In the genomic region with DNA sequence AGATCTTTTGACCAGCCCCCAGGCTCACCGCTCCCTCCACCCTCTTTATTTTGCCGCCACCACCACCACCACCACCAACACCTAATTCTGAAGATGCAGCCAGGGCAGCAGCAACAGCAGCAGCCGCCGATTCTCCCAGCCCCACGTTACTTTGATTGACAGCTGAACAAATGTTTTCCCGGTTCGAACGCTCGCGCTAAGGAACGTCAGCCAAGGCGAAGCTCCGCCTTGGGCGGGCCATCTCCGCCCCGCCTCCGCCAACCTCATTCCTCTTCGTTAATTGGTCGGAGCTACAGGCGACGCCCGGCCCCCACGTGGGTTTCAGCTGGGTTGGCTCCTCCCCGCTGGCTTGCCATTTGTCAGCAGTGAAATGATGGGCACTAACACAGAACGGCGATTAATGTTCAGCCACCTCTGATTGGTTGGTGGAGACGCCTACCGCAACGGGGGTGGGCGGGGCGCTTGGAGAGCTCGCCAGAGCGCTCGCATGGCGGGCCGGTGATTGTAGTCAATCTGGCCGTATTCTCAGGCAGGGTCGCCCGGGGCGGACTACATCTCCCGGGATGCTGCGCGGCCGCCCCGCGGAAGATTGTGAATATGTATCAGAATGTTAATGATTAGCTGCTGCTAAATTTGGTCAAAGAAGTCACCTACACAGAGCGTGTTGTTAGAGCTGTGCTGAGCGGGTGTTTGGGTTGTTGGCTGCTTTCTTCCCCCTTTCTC, we compare ENCODE assay signal across 8 cellular contexts. TPM values are rescaled to one million over a fixed set of nuclear protein-coding genes. Genes with fewer than 3 reads are reported as not detected.
DNase-seq lines count a peak whose midpoint lies in the region; ATAC-seq and TF ChIP-seq lines count a peak whose summit lies in the region.

Gene TLE4 (plus strand): TSS at position 657 of the 723 bp plus-strand sequence. CDS start 826 bp downstream, outside the sequence.

- H3K4me1 Mint-ChIP-seq in WTC11 = peaks cover 23% of the 10 kb centered on the region

- H3K9me3 Mint-ChIP-seq in WTC11 = no peaks in the 10 kb centered on the region

- ATAC-seq in GM18873 (IDR thresholded peaks at IDR 0.05; ENCODE audit: low FRiP score, unreplicated experiment) = peak; percentile 94
- peak; percentile 87 for ATAC-seq in HG03139 (IDR thresholded peaks at IDR 0.05; ENCODE audit: unreplicated experiment)
- peak; percentile 83 for ATAC-seq in WTC11

- H3K9ac ChIP-seq in iPS-20b (ENCODE audit: low read depth, low read length) (peak within 1 kb of the TSS; percentile 96), skeletal muscle tissue (ENCODE audit: low read depth in 1 of 3, low read length in 3 of 3) (peak within 1 kb of the TSS; percentile 84 to 97 (median 94))

- POLR2A ChIA-PET in WTC11 (lab: Charles Lee) = interaction anchor here (0.6 to 2.1 kb wide), 28 partner anchors 10 to 1300 kb away, joined by 3 to 15 read pairs (median 3); partner anchors contain the start of gene PSAT1

- peak; percentile 99 for DNase-seq in ACHN
- DNase-seq in NCI-H2196 treated with DMSO at 0.1 percent for 48 hours (lab: John Stamatoyannopoulos, UW; ENCODE audit: unreplicated experiment) = peak; percentile 100
- peak; percentile 100 for DNase-seq in WTC11 (ENCODE audit: low spot score)
- peak; percentile 100 for DNase-seq in cardiac fibroblast (ENCODE audit: low read depth in 2 of 2)

- in situ Hi-C loops in ACHN (cut with HindIII; ENCODE audit: low pct_ligation_motif_present, low pct_unique_long_range_greater_than_20kb, low sequenced_read_pairs) = no loop called here

- H3K9me3 ChIP-seq in iPS-20b (ENCODE audit: insufficient read depth, low read depth, low read length) (no peaks in the 10 kb centered on the region), skeletal muscle tissue (ENCODE audit: control insufficient read depth in 3 of 3, low read length in 3 of 3) (no peaks in the 10 kb centered on the region)

- H3K4me3 ChIP-seq in cardiac fibroblast (replicated peaks in 1 of 2; ENCODE audit: low read depth in 2 of 2, low read length in 2 of 2) (peak within 1 kb of the TSS; percentile 74 to 75), iPS-20b (ENCODE audit: low read length) (peak within 1 kb of the TSS; percentile 96), skeletal muscle tissue (ENCODE audit: low read length in 3 of 3) (peak within 1 kb of the TSS; percentile 90 to 92 (median 91))

- H3K27me3 ChIP-seq in iPS-20b (ENCODE audit: insufficient read depth, low read length) = peaks cover 5% of the 10 kb centered on the region; the same call in 1 of the 2 replicates
- no peaks in the 10 kb centered on the region for H3K27me3 ChIP-seq in skeletal muscle tissue (ENCODE audit: control insufficient read depth in 3 of 3, insufficient read depth in 3 of 3, low read length in 3 of 3)

- H3K36me3 Mint-ChIP-seq in WTC11 = peaks cover 8% of the 10 kb centered on the region

- H3K4me3 Mint-ChIP-seq in WTC11 = peak within 1 kb of the TSS; percentile 57

- H3K27ac ChIP-seq in iPS-20b (ENCODE audit: low read length) = peak within 1 kb of the TSS; percentile 96
- peak within 1 kb of the TSS; percentile 98 for H3K27ac ChIP-seq in skeletal muscle tissue (ENCODE audit: low read depth, low read length)

- TF ChIP-seq CTCF in WTC11 (IDR thresholded peaks at IDR 0.05) = no peak
- TF ChIP-seq CTCF in cardiac fibroblast (IDR thresholded peaks at IDR 0.05; ENCODE audit: low read depth, low read length) = no peak

- CTCF ChIA-PET in WTC11 (lab: Charles Lee) = interaction anchor here (0.7 to 2.2 kb wide), 7 partner anchors 61 to 975 kb away, joined by 3 to 8 read pairs (median 5); no protein-coding TSS in a partner anchor

- H3K36me3 ChIP-seq in iPS-20b (ENCODE audit: insufficient read depth, low read depth, low read length) (peaks cover 7% of the 10 kb centered on the region; the same call in 1 of the 2 replicates), skeletal muscle tissue (ENCODE audit: control insufficient read depth in 3 of 3, insufficient read depth in 3 of 3, low read length in 3 of 3) (no peaks in the 10 kb centered on the region)

- no peak within 1 kb of the TSS for H3K27ac Mint-ChIP-seq in WTC11

- H3K4me1 ChIP-seq in iPS-20b (ENCODE audit: insufficient read depth, low read length) (peaks cover 14% of the 10 kb centered on the region; the same call in 1 of the 2 replicates), skeletal muscle tissue (ENCODE audit: control insufficient read depth in 3 of 3, insufficient read depth in 3 of 3, low read length in 3 of 3) (peaks cover 12 to 22% (median 20%) of the 10 kb centered on the region in 3 donors)

- peaks cover 6% of the 10 kb centered on the region for H3K27me3 Mint-ChIP-seq in WTC11 (ENCODE audit: low read depth)

TF ChIP-seq in WTC11, 78 proteins besides CTCF, POLR2A, EP300 and RAD21:
- TF ChIP-seq JAZF1 (CRISPR knock-in tag; IDR thresholded peaks at IDR 0.05) (no peak), CREM (CRISPR knock-in tag; IDR thresholded peaks at IDR 0.05) (0 out of 2 replicates have a peak, but pooled peaks have one; percentile 41), ETV6 (CRISPR knock-in tag; IDR thresholded peaks at IDR 0.05) (peak; percentile 41; the same call in 1 of the 2 replicates), SOX15 (CRISPR knock-in tag; IDR thresholded peaks at IDR 0.05) (no peak), FOXP1 (CRISPR knock-in tag; IDR thresholded peaks at IDR 0.05; ENCODE audit: borderline replicate concordance) (no peak), ZNF232 (CRISPR knock-in tag; IDR thresholded peaks at IDR 0.05) (no peak), NFYB (CRISPR knock-in tag; conservative IDR thresholded peaks at IDR 0.05; ENCODE audit: low read depth) (peak; percentile 95), ZNF396 (CRISPR knock-in tag; IDR thresholded peaks at IDR 0.05; ENCODE audit: borderline replicate concordance) (no peak), SP1 (CRISPR knock-in tag; conservative IDR thresholded peaks at IDR 0.05) (peak; percentile 94), NFATC4 (CRISPR knock-in tag; IDR thresholded peaks at IDR 0.05) (no peak), ZNF121 (CRISPR knock-in tag; IDR thresholded peaks at IDR 0.05) (no peak), TEAD1 (CRISPR knock-in tag; IDR thresholded peaks at IDR 0.05) (peak; percentile 65; the same call in 1 of the 2 replicates), ZNF281 (CRISPR knock-in tag; IDR thresholded peaks at IDR 0.05) (no peak), FOXK1 (CRISPR knock-in tag; IDR thresholded peaks at IDR 0.05) (peak; percentile 7; the same call in 1 of the 2 replicates), TEAD4 (CRISPR knock-in tag; IDR thresholded peaks at IDR 0.05) (no peak)
- TF ChIP-seq, protein P1, sequence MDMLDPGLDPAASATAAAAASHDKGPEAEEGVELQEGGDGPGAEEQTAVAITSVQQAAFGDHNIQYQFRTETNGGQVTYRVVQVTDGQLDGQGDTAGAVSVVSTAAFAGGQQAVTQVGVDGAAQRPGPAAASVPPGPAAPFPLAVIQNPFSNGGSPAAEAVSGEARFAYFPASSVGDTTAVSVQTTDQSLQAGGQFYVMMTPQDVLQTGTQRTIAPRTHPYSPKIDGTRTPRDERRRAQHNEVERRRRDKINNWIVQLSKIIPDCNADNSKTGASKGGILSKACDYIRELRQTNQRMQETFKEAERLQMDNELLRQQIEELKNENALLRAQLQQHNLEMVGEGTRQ (CRISPR knock-in tag; IDR thresholded peaks at IDR 0.05) = peak; percentile 56; the same call in 1 of the 2 replicates
- TF ChIP-seq, protein P2, sequence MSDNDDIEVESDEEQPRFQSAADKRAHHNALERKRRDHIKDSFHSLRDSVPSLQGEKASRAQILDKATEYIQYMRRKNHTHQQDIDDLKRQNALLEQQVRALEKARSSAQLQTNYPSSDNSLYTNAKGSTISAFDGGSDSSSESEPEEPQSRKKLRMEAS (CRISPR knock-in tag; IDR thresholded peaks at IDR 0.05) = peak; percentile 58; the same call in 1 of the 2 replicates
- TF ChIP-seq, protein P3, sequence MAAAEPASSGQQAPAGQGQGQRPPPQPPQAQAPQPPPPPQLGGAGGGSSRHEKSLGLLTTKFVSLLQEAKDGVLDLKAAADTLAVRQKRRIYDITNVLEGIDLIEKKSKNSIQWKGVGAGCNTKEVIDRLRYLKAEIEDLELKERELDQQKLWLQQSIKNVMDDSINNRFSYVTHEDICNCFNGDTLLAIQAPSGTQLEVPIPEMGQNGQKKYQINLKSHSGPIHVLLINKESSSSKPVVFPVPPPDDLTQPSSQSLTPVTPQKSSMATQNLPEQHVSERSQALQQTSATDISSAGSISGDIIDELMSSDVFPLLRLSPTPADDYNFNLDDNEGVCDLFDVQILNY (CRISPR knock-in tag; IDR thresholded peaks at IDR 0.05) = peak; percentile 62; the same call in 1 of the 2 replicates

RNA-seq across cellular contexts. Expression of gene TLE4, which starts in this region (rescaled TPM):
- total RNA-seq in WTC11 (2021) (48.1 to 50.9 TPM (median 49.8 TPM) in 3 replicates), skeletal muscle tissue (14.6 TPM)

Comparison
In these comparisons a context has a peak if more than half of its experiments do, and no peak if none do; other contexts are left out.
1. Peak in every context shown above with its lines: DNase-seq, ATAC-seq, H3K4me3 ChIP-seq and H3K27ac ChIP-seq.